1 cellular context compared by ENCODE assay signal in genomic region chr19:7505682-7506384, GRCh38.
TF ChIP-seq lines count a peak whose summit lies in the region.

No MANE protein-coding gene starts in this region.

TF ChIP-seq in HEK293, 187 proteins besides CTCF, POLR2A, EP300 and RAD21 (continued from another document):
- TF ChIP-seq REST (tag by site-specific recombination; IDR thresholded peaks at IDR 0.05) (peak; percentile 96), KLF17 (tag by site-specific recombination; IDR thresholded peaks at IDR 0.05) (0 out of 2 replicates have a peak, but pooled peaks have one; percentile 24), ZNF449 (tag by site-specific recombination; IDR thresholded peaks at IDR 0.05) (peak; percentile 77), ZNF692 (tag by site-specific recombination; IDR thresholded peaks at IDR 0.05) (peak; percentile 81), ZNF596 (tag by site-specific recombination; IDR thresholded peaks at IDR 0.05) (no peak), KLF16 (tag by site-specific recombination; IDR thresholded peaks at IDR 0.05) (peak; percentile 33; the same call in 1 of the 2 replicates), ZNF768 (tag by site-specific recombination; IDR thresholded peaks at IDR 0.05) (no peak), ZNF350 (tag by site-specific recombination; IDR thresholded peaks at IDR 0.05) (no peak), ZNF335 (tag by site-specific recombination; conservative IDR thresholded peaks at IDR 0.05) (peak; percentile 86)
